ENCODE assay signal across 12 cellular contexts in genomic region chr9:133768859-133769510, GRCh38. TPM values are rescaled to one million over a fixed set of nuclear protein-coding genes. Genes with fewer than 3 reads are reported as not detected.
DNase-seq lines count a peak whose midpoint lies in the region; ATAC-seq, FAIRE-seq and TF ChIP-seq lines count a peak whose summit lies in the region.
"Had no signal": no experiment of that assay in that cellular context is flagged by ENCODE, and none has a peak within 500 bp of the region (broad histone marks: within the 10 kb centered on the region; RNA-seq: fewer than 3 reads in every experiment).

No MANE protein-coding gene starts in this region.

- FAIRE-seq in A549 (lab: Jason Lieb, UNC) (no peak), K562 (lab: Jason Lieb, UNC) (peak; percentile 35)
- FAIRE-seq: endometrium, GM18507 had no signal

- WGBS in A549 (ENCODE audit: missing lambda C conversion rate), result 89% methylated on average over 12 of the region's 15 CpGs
- 1% methylated on average over 11 of the region's 15 CpGs for WGBS in K562 (ENCODE audit: insufficient coverage, low coverage, missing lambda C conversion rate)
- 90% methylated on average over 15 of the region's 15 CpGs for WGBS in esophagus muscularis mucosa

- H3K27ac ChIP-seq in A549, result no peak overlapping the region
- no peak overlapping the region for H3K27ac ChIP-seq in K562 (ENCODE audit: extremely low read depth, low read depth, low read length)
- no peak overlapping the region for H3K27ac ChIP-seq in lower lobe of right lung
- no peak overlapping the region for H3K27ac ChIP-seq in esophagus muscularis mucosa (replicated peaks in 1 of 4)

- TF ChIP-seq EP300 in A549 (IDR thresholded peaks at IDR 0.05) (no peak), K562 (IDR thresholded peaks at IDR 0.05; ENCODE audit: low read length) (no peak), esophagus muscularis mucosa (IDR thresholded peaks at IDR 0.05) (no peak)

- intact Hi-C loops in K562 (cut with micrococcal nuclease), result no loop called here
- intact Hi-C loops in lower lobe of right lung (cut with DNase I), result no loop called here
- intact Hi-C loops in esophagus muscularis mucosa (cut with DNase I), result no loop called here

- TF ChIP-seq CTCF in A549 (IDR thresholded peaks at IDR 0.05) (no peak), HFF-Myc (IDR thresholded peaks at IDR 0.05; ENCODE audit: low read depth, low read length, missing control alignments) (peak; percentile 2), K562 (IDR thresholded peaks at IDR 0.05 in 2 of 3, conservative IDR thresholded peaks at IDR 0.05 in 1 of 3; ENCODE audit: insufficient read depth in 2 of 3, low read depth in 1 of 3, low read length in 3 of 3) (peak; percentile 53 to 63 (median 56)), lower lobe of right lung (IDR thresholded peaks at IDR 0.05) (no peak), esophagus muscularis mucosa (IDR thresholded peaks at IDR 0.05) (no peak)

- no peak overlapping the region for H3K9ac ChIP-seq in K562 (ENCODE audit: insufficient read depth in 1 of 2, low read depth in 2 of 2, low read length in 2 of 2)

- in situ Hi-C loops in K562 (cut with MboI), result no loop called here

- H3K4me1 ChIP-seq in A549, result no peaks in the 10 kb centered on the region
- no peaks in the 10 kb centered on the region for H3K4me1 ChIP-seq in K562 (replicated peaks in 1 of 2; ENCODE audit: control insufficient read depth in 2 of 2, insufficient read depth in 2 of 2, low read length in 2 of 2)
- no peaks in the 10 kb centered on the region for H3K4me1 ChIP-seq in lower lobe of right lung
- no peaks in the 10 kb centered on the region for H3K4me1 ChIP-seq in esophagus muscularis mucosa

- H3K9me3 ChIP-seq in A549, result peaks cover 17% of the 10 kb centered on the region
- H3K9me3 ChIP-seq in K562 (replicated peaks; ENCODE audit: control insufficient read depth, insufficient read depth, low read depth, low read length), result peaks cover 3% of the 10 kb centered on the region
- H3K9me3 ChIP-seq in lower lobe of right lung, result peaks cover 11% of the 10 kb centered on the region
- H3K9me3 ChIP-seq in esophagus muscularis mucosa, result peaks cover 0 to 17% (median 12%) of the 10 kb centered on the region in 4 donors

- no peak overlapping the region for H2AFZ ChIP-seq in K562 (ENCODE audit: low read depth, low read length)

- TF ChIP-seq RAD21 in A549 (conservative IDR thresholded peaks at IDR 0.05 in 1 of 2, IDR thresholded peaks at IDR 0.05 in 1 of 2), result no peak
- TF ChIP-seq RAD21 in K562 (CRISPR knock-in tag; conservative IDR thresholded peaks at IDR 0.05 in 1 of 2, IDR thresholded peaks at IDR 0.05 in 1 of 2), result peak in 1 of 2 experiments; percentile 58; a peak in 2 of 4 replicates

- ATAC-seq in A549 (peak; percentile 21 to 45; a peak in 3 of 6 replicates), K562 (peak; percentile 86), lower lobe of right lung (peak; percentile 28 to 29)

- H3K27me3 ChIP-seq in K562 (ENCODE audit: control insufficient read depth in 2 of 2, insufficient read depth in 2 of 2, low read length in 2 of 2) (no peaks in the 10 kb centered on the region; a peak in 2 of 5 replicates), lower lobe of right lung (ENCODE audit: low read depth) (no peaks in the 10 kb centered on the region), esophagus muscularis mucosa (no peaks in the 10 kb centered on the region)

- CTCF ChIA-PET in A549 (lab: Yijun Ruan, JAX) (interaction anchor here (0.7 to 5.1 kb wide), 7 partner anchors 9 to 225 kb away, joined by 3 to 57 read pairs (median 11); no protein-coding TSS in a partner anchor), K562 (lab: Yijun Ruan, JAX; ENCODE audit: low intra/inter-chr PET ratio) (no interaction called here)

- H3K4me2 ChIP-seq in A549 (no peak overlapping the region), K562 (ENCODE audit: insufficient read depth, low read length) (no peak overlapping the region)

- POLR2A ChIA-PET in A549 (lab: Yijun Ruan, JAX), result no interaction called here
- POLR2A ChIA-PET in K562 (lab: Yijun Ruan, JAX), result interaction anchor here (0.9 kb wide), 1 partner anchor 22 kb away, joined by 3 read pairs; no protein-coding TSS in a partner anchor

- no peaks in the 10 kb centered on the region for H3K79me2 ChIP-seq in K562 (ENCODE audit: control insufficient read depth, insufficient read depth, low read length)

- no peaks in the 10 kb centered on the region for H4K20me1 ChIP-seq in K562 (replicated peaks; ENCODE audit: control insufficient read depth, insufficient read depth, low read length)

- no peaks in the 10 kb centered on the region for H3K9me1 ChIP-seq in K562 (ENCODE audit: control insufficient read depth, insufficient read depth, low read length)

- DNase-seq in A549 (ENCODE audit: low read depth in 1 of 2, low spot score in 1 of 2) (peak in 1 of 2 experiments; percentile 25), HFF-Myc (ENCODE audit: extremely low read depth, low read depth) (no peak), K562 (ENCODE audit: extremely low read depth in 1 of 4, low spot score in 3 of 4) (peak; percentile 47 to 63 (median 54)), lower lobe of right lung (peak; percentile 39), esophagus muscularis mucosa (ENCODE audit: extremely low spot score) (no peak), NCI-H774 (lab: John Stamatoyannopoulos, UW) (no peak), medulla oblongata (ENCODE audit: extremely low spot score) (no peak), COR-L47 (lab: John Stamatoyannopoulos, UW) (no peak)
- DNase-seq: MV-4-11; stimulated activated CD4-positive, alpha-beta T cell treated with anti-CD3 and anti-CD28 coated beads, Interleukin-2, amount 100 ng/mL, for 48 hours had no signal

- H3K4me3 ChIP-seq in A549, result no peak overlapping the region
- H3K4me3 ChIP-seq in HFF-Myc (replicated peaks; ENCODE audit: low read depth, low read length), result no peak overlapping the region
- H3K4me3 ChIP-seq in K562, result no peak overlapping the region
- no peak overlapping the region for H3K4me3 ChIP-seq in lower lobe of right lung
- H3K4me3 ChIP-seq in esophagus muscularis mucosa, result no peak overlapping the region

- H3K36me3 ChIP-seq in K562 (ENCODE audit: control insufficient read depth, insufficient read depth, low read length) (no peaks in the 10 kb centered on the region), lower lobe of right lung (peaks cover 44% of the 10 kb centered on the region), esophagus muscularis mucosa (peaks cover 10 to 80% (median 52%) of the 10 kb centered on the region in 4 donors)

- TF ChIP-seq POLR2A in A549 (IDR thresholded peaks at IDR 0.05; ENCODE audit: low read length), result no peak
- TF ChIP-seq POLR2A in K562 (conservative IDR thresholded peaks at IDR 0.05), result no peak
- no peak for TF ChIP-seq POLR2A in esophagus muscularis mucosa (IDR thresholded peaks at IDR 0.05; ENCODE audit: low read depth)

- BruUV-seq in K562 (replicated peaks; lab: Mats Ljungman, UMichigan), result no TSS peak

TF ChIP-seq in K562, 482 proteins besides CTCF, POLR2A, EP300 and RAD21 (continues in another document):
- TF ChIP-seq HMGXB4 (CRISPR knock-in tag; IDR thresholded peaks at IDR 0.05), result no peak
- no peak for TF ChIP-seq HDAC1 (IDR thresholded peaks at IDR 0.05)
- TF ChIP-seq KLF10 (CRISPR knock-in tag; IDR thresholded peaks at IDR 0.05), result no peak
- TF ChIP-seq SMC3 (conservative IDR thresholded peaks at IDR 0.05; ENCODE audit: insufficient read depth, low read depth, low read length), result no peak
- no peak for TF ChIP-seq ZNF780A (CRISPR knock-in tag; IDR thresholded peaks at IDR 0.05)
- no peak for TF ChIP-seq TCF7 (IDR thresholded peaks at IDR 0.05; ENCODE audit: borderline replicate concordance)
- no peak for TF ChIP-seq CREB1 (IDR thresholded peaks at IDR 0.05)
- no peak for TF ChIP-seq CREB1 (CRISPR knock-in tag; IDR thresholded peaks at IDR 0.05)
- no peak for TF ChIP-seq ELF2 (CRISPR knock-in tag; IDR thresholded peaks at IDR 0.05)

RNA-seq across cellular contexts. Expression of gene SARDH, which starts 30.8 kb away (rescaled TPM):
- polyA plus RNA-seq in A549 (2011; rRNA removed) (0.08 and 0.09 TPM in 2 replicates), A549 (2017; fragmentation: RNase III; extraction: RNeasy Plus Mini Kit Qiagen cat#74134 plus additional on column Dnase treatment) (0.05 TPM in 1 of 3 replicates, not detected in the others), K562 (2011; rRNA removed) (0.07 and 0.14 TPM in 2 replicates), K562 (2014; fragmentation: Illumina TruSeq; extraction: Trizol) (not detected in 2 replicates), K562 (2014; fragmentation: Nextera tagmentation; extraction: Ambion mirVana) (not detected), K562 (2014; rRNA removed) (not detected in 2 replicates)
- polyA plus RNA-seq in A549 (2012; cell fraction: cytosol; rRNA removed), result 0.07 and 0.12 TPM in 2 replicates
- polyA plus RNA-seq in A549 (2012; cell fraction: nucleus; rRNA removed), result 0.12 and 0.19 TPM in 2 replicates
- 0.08 and 0.10 TPM in 2 replicates for polyA minus RNA-seq in A549 (2011; rRNA and poly(A)+ RNA removed)
- 0.28 and 1.8 TPM in 2 replicates for total RNA-seq in K562 (2011; cell fraction: chromatin; rRNA removed; ENCODE audit: low replicate concordance)
- total RNA-seq in K562 (2011; cell fraction: nucleolus; rRNA removed), result 0.39 and 1.3 TPM in 2 replicates
- 0.15 TPM in 1 of 2 replicates, not detected in the other for total RNA-seq in K562 (2011; cell fraction: nucleoplasm; rRNA removed)
- total RNA-seq in K562 (2014; rRNA removed) (not detected in 2 replicates), K562 (2014; rRNA removed; fragmentation: Illumina TruSeq; extraction: Trizol) (not detected in 2 replicates), K562 (2015; rRNA removed; fragmentation: Illumina TruSeq; extraction: Trizol) (not detected in 2 replicates), K562 (2021) (0.25 TPM in 1 of 2 replicates, not detected in the other), lower lobe of right lung (3.4 TPM), esophagus muscularis mucosa (1 to 10 TPM in 1 of 4 donors, under 1 TPM in 3; 0.39 to 2.9 (median 0.51) TPM)
- 0.04 and 0.21 TPM in 2 replicates for polyA plus RNA-seq in K562 (2011; cell fraction: cytosol; rRNA removed)
- 0.24 and 2.6 TPM in 2 replicates for polyA plus RNA-seq in K562 (2011; cell fraction: nucleus; rRNA removed)
- polyA plus RNA-seq in K562 (2012), result 0.11 and 0.16 TPM in 2 replicates
- 0.11 TPM in 1 of 2 replicates, not detected in the other for polyA minus RNA-seq in K562 (2011; rRNA and poly(A)+ RNA removed)
- not detected in 2 replicates for polyA minus RNA-seq in K562 (2011; cell fraction: cytosol; rRNA and poly(A)+ RNA removed)
- 0.11 and 0.54 TPM in 2 replicates for polyA minus RNA-seq in K562 (2011; cell fraction: nucleus; rRNA and poly(A)+ RNA removed)

Comparison
In these comparisons a context has a peak if more than half of its experiments do, and no peak if none do; other contexts are left out.
1. ATAC-seq: peak in every context shown above with its lines; median percentile 86 in K562; 33 in A549; 28 in lower lobe of right lung.
2. DNase-seq: peak in K562 (4 of 4) and lower lobe of right lung (single experiment); none in HFF-Myc (single experiment), esophagus muscularis mucosa (single experiment), NCI-H774 (single experiment), medulla oblongata (single experiment) and COR-L47 (single experiment).
3. CTCF ChIP-seq: peak in HFF-Myc (single experiment) and K562 (3 of 3); none in A549 (single experiment), lower lobe of right lung (single experiment) and esophagus muscularis mucosa (0 of 3).
4. Of the 35 proteins assayed by ChIP-seq in both K562 and A549: peak only in K562: CTCF; only in A549: none; in both: none; in neither: 33; mixed calls (peak in some experiments, not most) for 1.